In genomic region chr20:31593221-31594001, GRCh38 we compare ENCODE assay signal across 1 cellular context.
TF ChIP-seq lines count a peak whose summit lies in the region.

No MANE protein-coding gene starts in this region.

TF ChIP-seq in A549, 52 proteins besides CTCF, POLR2A, EP300 and RAD21 (continued from another document):
- no peak for TF ChIP-seq REST (IDR thresholded peaks at IDR 0.05)
- no peak for TF ChIP-seq HOXA7 (CRISPR knock-in tag; IDR thresholded peaks at IDR 0.05)
- peak; percentile 80; the same call in 1 of the 2 replicates for TF ChIP-seq RARB (CRISPR knock-in tag; IDR thresholded peaks at IDR 0.05)
- TF ChIP-seq HEYL (CRISPR knock-in tag; IDR thresholded peaks at IDR 0.05), result peak; percentile 64
- no peak for TF ChIP-seq FOSB (CRISPR knock-in tag; IDR thresholded peaks at IDR 0.05)
- no peak for TF ChIP-seq RFX5 (IDR thresholded peaks at IDR 0.05)
- TF ChIP-seq MAX (IDR thresholded peaks at IDR 0.05), result peak; percentile 69
- no peak for TF ChIP-seq USF2 (IDR thresholded peaks at IDR 0.05)
- 0 out of 2 replicates have a peak, but pooled peaks have one; percentile 57 for TF ChIP-seq E2F6 (IDR thresholded peaks at IDR 0.05; ENCODE audit: borderline replicate concordance, low read depth)
- TF ChIP-seq BHLHE40 (IDR thresholded peaks at IDR 0.05; ENCODE audit: low read depth, low read length), result no peak
- TF ChIP-seq POLR2AphosphoS2 (conservative IDR thresholded peaks at IDR 0.05; ENCODE audit: low read length), result no peak
- no peak for TF ChIP-seq HDAC2 (IDR thresholded peaks at IDR 0.05)
- TF ChIP-seq CBX8 (IDR thresholded peaks at IDR 0.05), result no peak
- 0 out of 2 replicates have a peak, but pooled peaks have one; percentile 64 for TF ChIP-seq MYC (IDR thresholded peaks at IDR 0.05; ENCODE audit: borderline replicate concordance, low read length)
- TF ChIP-seq HES2 (IDR thresholded peaks at IDR 0.05), result no peak
- no peak; the same call in 1 of the 2 replicates for TF ChIP-seq FOXS1 (CRISPR knock-in tag; IDR thresholded peaks at IDR 0.05)
- no peak for TF ChIP-seq CHD2 (IDR thresholded peaks at IDR 0.05; ENCODE audit: low read length, partially characterized antibody)
- TF ChIP-seq ESRRA (IDR thresholded peaks at IDR 0.05; ENCODE audit: borderline replicate concordance, low read length), result no peak; the same call in 1 of the 2 replicates
- TF ChIP-seq FOSL2 (IDR thresholded peaks at IDR 0.05), result peak; percentile 87
- peak; percentile 100 for TF ChIP-seq FOSL2 (CRISPR knock-in tag; IDR thresholded peaks at IDR 0.05)
- peak; percentile 82 for TF ChIP-seq HOXB13 (CRISPR knock-in tag; IDR thresholded peaks at IDR 0.05; ENCODE audit: low read depth)
- no peak for TF ChIP-seq ELK1 (IDR thresholded peaks at IDR 0.05; ENCODE audit: low read depth, low read length)
